ENCODE assay signal across 29 cellular contexts in genomic region chr2:148221926-148222325, GRCh38.
"Had no signal": no experiment of that assay in that cellular context is flagged by ENCODE, and none has a peak within 500 bp of the region (broad histone marks: within the 10 kb centered on the region; RNA-seq: fewer than 3 reads in every experiment).

No MANE protein-coding gene starts in this region.

- H3K4me1 ChIP-seq: parathyroid adenoma, psoas muscle, right lobe of liver, stomach, thyroid gland, tibial nerve, upper lobe of left lung, vagina had no signal

- H3K36me3 ChIP-seq: ovary, right lobe of liver, sigmoid colon, stomach, thoracic aorta, thyroid gland, upper lobe of left lung, vagina had no signal

- DNase-seq: nephron progenitor cell; occipital lobe; ovary; posterior cingulate gyrus; psoas muscle; right cardiac atrium; right lobe of liver; sigmoid colon; small intestine; stimulated activated CD4-positive, alpha-beta T cell treated with anti-CD3 and anti-CD28 coated beads, Interleukin-15, amount 100 ng/mL, for 24 hours; stimulated activated CD4-positive, alpha-beta T cell treated with anti-CD3 and anti-CD28 coated beads, Interleukin-2, amount 100 ng/mL, for 24 hours; stimulated activated CD4-positive, alpha-beta T cell treated with anti-CD3 and anti-CD28 coated beads, Interleukin-2, amount 100 ng/mL, for 48 hours; stimulated activated CD4-positive, alpha-beta T cell treated with anti-CD3 and anti-CD28 coated beads, Interleukin-4, amount 100 ng/mL, for 24 hours; stimulated activated naive B cell treated with anti-CD40 and anti-IgM and Interleukin-4, amounts not matched to agents 10 μg/mL and 1 μg/mL and 100 μg/mL, for 72 hours; stimulated activated naive CD4-positive, alpha-beta T cell treated with Interleukin-2 at 50 U/mL for 16 hours; stomach; thyroid gland; trophoblast cell; upper lobe of left lung had no signal

- H3K27ac ChIP-seq: ovary, parathyroid adenoma, psoas muscle, right lobe of liver, sigmoid colon, stomach, thoracic aorta, thyroid gland, tibial nerve, upper lobe of left lung, vagina had no signal

- H2AFZ ChIP-seq: parathyroid adenoma had no signal

- H3K27me3 ChIP-seq: ovary, right lobe of liver, sigmoid colon, stomach, thyroid gland, tibial nerve, upper lobe of left lung, vagina had no signal

- H3K4me1 Mint-ChIP-seq: nephron progenitor cell, neural crest cell had no signal

- H3K36me3 Mint-ChIP-seq: stimulated activated effector memory CD8-positive, alpha-beta T cell treated with anti-CD3 and anti-CD28 coated beads, Interleukin-12 subunit alpha, Interleukin-12 subunit beta, amount 100 ng/mL, for 72 hours had no signal

- H3K27me3 Mint-ChIP-seq: natural killer cell treated with Interleukin-12 subunit alpha and Interleukin-12 subunit beta and Interleukin-15 and Interleukin-18, amount 100 ng/mL, for 72 hours; progenitor cell of endocrine pancreas; stimulated activated naive B cell treated with anti-CD40 and anti-IgM and Interleukin-4, amounts not matched to agents 10 μg/mL and 1 μg/mL and 100 μg/mL, for 72 hours; stimulated activated naive CD8-positive, alpha-beta T cell treated with anti-CD3 and anti-CD28 coated beads, Interleukin-15, Interleukin-2, amounts not matched to agents 100 ng/mL and 50 ng/mL, for 24 hours had no signal

- H3K9ac ChIP-seq: parathyroid adenoma had no signal

- ATAC-seq: natural killer cell treated with Interleukin-12 subunit alpha and Interleukin-12 subunit beta and Interleukin-15 and Interleukin-18, amount 100 ng/mL, for 72 hours; psoas muscle; right cardiac atrium; right lobe of liver; stimulated activated effector memory CD8-positive, alpha-beta T cell treated with anti-CD3 and anti-CD28 coated beads, Interleukin-12 subunit alpha, Interleukin-12 subunit beta, amount 100 ng/mL, for 72 hours; stimulated activated naive B cell treated with anti-CD40 and anti-IgM and Interleukin-4, amounts not matched to agents 10 μg/mL and 1 μg/mL and 100 μg/mL, for 72 hours had no signal

- H3K4me3 ChIP-seq: ovary, psoas muscle, right lobe of liver, sigmoid colon, stomach, thoracic aorta, thyroid gland, tibial nerve, upper lobe of left lung, vagina had no signal

- H3K9me3 ChIP-seq: ovary, thyroid gland had no signal

- FAIRE-seq: small intestine, urothelium cell line had no signal

- H3K27ac Mint-ChIP-seq: natural killer cell treated with Interleukin-12 subunit alpha and Interleukin-12 subunit beta and Interleukin-15 and Interleukin-18, amount 100 ng/mL, for 72 hours; nephron progenitor cell; progenitor cell of endocrine pancreas; stimulated activated effector memory CD8-positive, alpha-beta T cell treated with anti-CD3 and anti-CD28 coated beads, Interleukin-12 subunit alpha, Interleukin-12 subunit beta, amount 100 ng/mL, for 72 hours; stimulated activated naive B cell treated with anti-CD40 and anti-IgM and Interleukin-4, amounts not matched to agents 10 μg/mL and 1 μg/mL and 100 μg/mL, for 72 hours; stimulated activated naive CD8-positive, alpha-beta T cell treated with anti-CD3 and anti-CD28 coated beads, Interleukin-15, Interleukin-2, amounts not matched to agents 100 ng/mL and 50 ng/mL, for 24 hours had no signal

- H3K4me3 Mint-ChIP-seq: natural killer cell treated with Interleukin-12 subunit alpha and Interleukin-12 subunit beta and Interleukin-15 and Interleukin-18, amount 100 ng/mL, for 72 hours; nephron progenitor cell; neural crest cell; stimulated activated effector memory CD8-positive, alpha-beta T cell treated with anti-CD3 and anti-CD28 coated beads, Interleukin-12 subunit alpha, Interleukin-12 subunit beta, amount 100 ng/mL, for 72 hours; stimulated activated naive B cell treated with anti-CD40 and anti-IgM and Interleukin-4, amounts not matched to agents 10 μg/mL and 1 μg/mL and 100 μg/mL, for 72 hours; stimulated activated naive CD8-positive, alpha-beta T cell treated with anti-CD3 and anti-CD28 coated beads, Interleukin-15, Interleukin-2, amounts not matched to agents 100 ng/mL and 50 ng/mL, for 24 hours had no signal
